15 cellular contexts compared by ENCODE assay signal in genomic region chr15:63186065-63186464, GRCh38. TPM values are rescaled to one million over a fixed set of nuclear protein-coding genes. Genes with fewer than 3 reads are reported as not detected.
DNase-seq lines count a peak whose midpoint lies in the region; ATAC-seq and TF ChIP-seq lines count a peak whose summit lies in the region.
"Had no signal": no experiment of that assay in that cellular context is flagged by ENCODE, and none has a peak within 500 bp of the region (broad histone marks: within the 10 kb centered on the region; RNA-seq: fewer than 3 reads in every experiment).

No MANE protein-coding gene starts in this region.

- no peak overlapping the region for H3K27ac Mint-ChIP-seq in activated naive CD4-positive, alpha-beta T cell treated with anti-CD3 and anti-CD28 coated beads, Interleukin-2, amount 50 U/mL, for 72 hours
- H3K27ac Mint-ChIP-seq: activated naive CD4-positive, alpha-beta T cell treated with anti-CD3 and anti-CD28 coated beads for 36 hours; immature natural killer cell had no signal

- H4K20me1 ChIP-seq in PC-9 (ENCODE audit: insufficient read depth), result no peaks in the 10 kb centered on the region

- H3K4me2 ChIP-seq in PC-9 (peak overlapping the region; percentile 42), neuronal stem cell (ENCODE audit: insufficient read depth, low read length, poor library complexity, severe bottlenecking) (no peak overlapping the region)

- H4K8ac ChIP-seq in neuronal stem cell (ENCODE audit: low read depth, low read length), result no peak overlapping the region

- H3K79me1 ChIP-seq in neuronal stem cell (ENCODE audit: low read depth, low read length), result no peaks in the 10 kb centered on the region

- peaks cover 8% of the 10 kb centered on the region; the same call in 1 of the 2 replicates for H3F3A ChIP-seq in PC-9 (ENCODE audit: insufficient read depth, low read depth)

- H3K27ac ChIP-seq in PC-9 (peak overlapping the region; percentile 43), neuronal stem cell (replicated peaks; ENCODE audit: low read length) (no peak overlapping the region)
- H3K27ac ChIP-seq: SK-N-MC had no signal

- TF ChIP-seq CTCF in PC-9 (conservative IDR thresholded peaks at IDR 0.05) (no peak), epithelial cell of esophagus (IDR thresholded peaks at IDR 0.05; ENCODE audit: insufficient read depth, low read depth, low read length, missing control alignments) (no peak)

- no peak overlapping the region for H3K4ac ChIP-seq in neuronal stem cell (ENCODE audit: low read length)

- POLR2A ChIA-PET in PC-9 (lab: Charles Lee; ENCODE audit: unreplicated experiment), result interaction anchor here (0.5 kb wide), 1 partner anchor 122 kb away, joined by 14 read pairs; no protein-coding TSS in a partner anchor

- ATAC-seq in HG03108 (IDR thresholded peaks at IDR 0.05; ENCODE audit: unreplicated experiment), result no peak
- no peak for ATAC-seq in activated naive CD4-positive, alpha-beta T cell treated with anti-CD3 and anti-CD28 coated beads, Interleukin-2, amount 50 U/mL, for 72 hours

- CTCF ChIA-PET in PC-9 (lab: Charles Lee), result no interaction called here

- H3K9me3 ChIP-seq in PC-9 (ENCODE audit: insufficient read depth, low read depth) (no peaks in the 10 kb centered on the region), neuronal stem cell (replicated peaks in 1 of 2; ENCODE audit: control insufficient read depth in 2 of 2, insufficient read depth in 1 of 2, low read depth in 1 of 2, low read length in 2 of 2) (no peaks in the 10 kb centered on the region)

- H4K91ac ChIP-seq in neuronal stem cell (ENCODE audit: low read depth, low read length, poor library complexity), result no peak overlapping the region

- H2AK5ac ChIP-seq in neuronal stem cell (ENCODE audit: low read depth, low read length), result no peak overlapping the region

- H2BK15ac ChIP-seq in neuronal stem cell (ENCODE audit: low read length), result no peak overlapping the region

- no peaks in the 10 kb centered on the region for H3K27me3 ChIP-seq in PC-9 (ENCODE audit: insufficient read depth, low read depth)
- H3K27me3 ChIP-seq in neuronal stem cell (ENCODE audit: control insufficient read depth in 3 of 3, insufficient read depth in 3 of 3, low read depth in 1 of 3, low read length in 3 of 3), result no peaks in the 10 kb centered on the region

- no peak overlapping the region for H2BK12ac ChIP-seq in neuronal stem cell (ENCODE audit: low read length)

- DNase-seq in Daoy (ENCODE audit: low read depth) (peak; percentile 54), PC-9 (peak; percentile 12 to 86), epithelial cell of esophagus (ENCODE audit: low read depth) (peak; percentile 96), neuronal stem cell (ENCODE audit: low spot score) (no peak), posterior cingulate gyrus (no peak), inferior parietal cortex (ENCODE audit: extremely low spot score) (no peak)
- no peak for DNase-seq in activated naive CD4-positive, alpha-beta T cell treated with anti-CD3 and anti-CD28 coated beads, Interleukin-2, amount 50 U/mL, for 72 hours (ENCODE audit: low spot score in 2 of 2)
- DNase-seq: activated naive CD4-positive, alpha-beta T cell treated with anti-CD3 and anti-CD28 coated beads for 36 hours; cerebellar nuclear complex; erythroblast; immature natural killer cell; NCI-H1436 treated with DMSO at 0.1 percent for 48 hours; NCI-H748 treated with DMSO at 0.1 percent for 48 hours had no signal

- peaks cover 11% of the 10 kb centered on the region for H3K79me2 ChIP-seq in PC-9 (ENCODE audit: low read depth)

- H3K36me3 ChIP-seq in PC-9 (ENCODE audit: low read depth) (no peaks in the 10 kb centered on the region), neuronal stem cell (replicated peaks in 1 of 2; ENCODE audit: control insufficient read depth in 2 of 2, insufficient read depth in 2 of 2, low read length in 2 of 2) (no peaks in the 10 kb centered on the region)

- no peak overlapping the region for H3K14ac ChIP-seq in neuronal stem cell (ENCODE audit: low read length)

- H3K36me3 Mint-ChIP-seq in activated naive CD4-positive, alpha-beta T cell treated with anti-CD3 and anti-CD28 coated beads, Interleukin-2, amount 50 U/mL, for 72 hours, result peaks cover 8 to 12% of the 10 kb centered on the region in 2 donors
- H3K36me3 Mint-ChIP-seq: immature natural killer cell had no signal

- H3K23ac ChIP-seq in neuronal stem cell (ENCODE audit: low read depth, low read length, poor library complexity), result no peak overlapping the region

- no peak overlapping the region for H2BK5ac ChIP-seq in neuronal stem cell (ENCODE audit: low read length)

- no peak overlapping the region for H2BK120ac ChIP-seq in neuronal stem cell (ENCODE audit: low read depth, low read length)

- no peaks in the 10 kb centered on the region for H3K9me3 Mint-ChIP-seq in activated naive CD4-positive, alpha-beta T cell treated with anti-CD3 and anti-CD28 coated beads, Interleukin-2, amount 50 U/mL, for 72 hours
- H3K9me3 Mint-ChIP-seq: activated naive CD4-positive, alpha-beta T cell treated with anti-CD3 and anti-CD28 coated beads for 36 hours had no signal

- no TSS peak for BruUV-seq in PC-9 (replicated peaks; lab: Mats Ljungman, UMichigan)

- H3K4me1 ChIP-seq in PC-9 (replicated peaks; ENCODE audit: insufficient read depth), result peaks cover 27% of the 10 kb centered on the region
- peaks cover 3 to 16% of the 10 kb centered on the region in 2 donors for H3K4me1 ChIP-seq in neuronal stem cell (ENCODE audit: control insufficient read depth in 2 of 2, insufficient read depth in 1 of 2, low read depth in 1 of 2, low read length in 2 of 2)

- no peaks in the 10 kb centered on the region for H3K9me2 ChIP-seq in PC-9 (ENCODE audit: insufficient read depth)

- WGBS in neuronal stem cell (ENCODE audit: extremely low coverage in 2 of 2, insufficient read length in 2 of 2, insufficient replicate concordance in 1 of 2), 2 donors, result no CpG with 5 or more reads among the region's 2 CpGs

- no peak overlapping the region for H3K9ac ChIP-seq in neuronal stem cell (ENCODE audit: low read depth, low read length, poor library complexity)

- intact Hi-C loops in PC-9 (cut with micrococcal nuclease; ENCODE audit: unreplicated experiment) (no loop called here), posterior cingulate gyrus (cut with DNase I) (no loop called here)

- H3K18ac ChIP-seq in neuronal stem cell (ENCODE audit: low read length), result no peak overlapping the region

- H3K4me3 ChIP-seq in PC-9, result no peak overlapping the region
- H3K4me3 ChIP-seq in epithelial cell of esophagus (ENCODE audit: low read length), result no peak overlapping the region
- H3K4me3 ChIP-seq in neuronal stem cell (ENCODE audit: low read length in 2 of 2), result no peak overlapping the region
- H3K4me3 ChIP-seq: SK-N-MC had no signal

- H2AFZ ChIP-seq in PC-9 (0 out of 2 replicates have a peak overlapping the region, but pooled peaks have one; percentile 23), neuronal stem cell (ENCODE audit: low read length) (peak overlapping the region; percentile 19)

RNA-seq across cellular contexts. Expression of gene RAB8B, which starts 3.3 kb away (rescaled TPM):
- total RNA-seq in Daoy (2014; rRNA removed; shearing (Covaris generic)), result 28.5 and 29.4 TPM in 2 replicates
- total RNA-seq in PC-9 (2021), result 19.3 and 20.9 TPM in 2 replicates
- 94.7 TPM for polyA plus RNA-seq in neuronal stem cell (2013, experiment 1 of 2)
- 90.1 TPM for polyA plus RNA-seq in neuronal stem cell (2013, experiment 2 of 2)
- total RNA-seq in activated naive CD4-positive, alpha-beta T cell treated with anti-CD3 and anti-CD28 coated beads, Interleukin-2, amount 50 U/mL, for 72 hours, result 100 to 1,000 TPM; 106 to 157 TPM

RNA-seq across cellular contexts. Expression of gene RPS27L, which starts 28.8 kb away (rescaled TPM):
- 49.6 and 59.0 TPM in 2 replicates for total RNA-seq in Daoy (2014; rRNA removed; shearing (Covaris generic))
- 59.7 and 77.0 TPM in 2 replicates for total RNA-seq in PC-9 (2021)
- polyA plus RNA-seq in neuronal stem cell (2013, experiment 1 of 2), result 199 TPM
- 200 TPM for polyA plus RNA-seq in neuronal stem cell (2013, experiment 2 of 2)
- total RNA-seq in activated naive CD4-positive, alpha-beta T cell treated with anti-CD3 and anti-CD28 coated beads, Interleukin-2, amount 50 U/mL, for 72 hours, result 100 to 1,000 TPM; 155 to 223 TPM

Comparison
In these comparisons a context has a peak if more than half of its experiments do, and no peak if none do; other contexts are left out.
1. DNase-seq: peak in Daoy (single experiment), PC-9 (2 of 2) and epithelial cell of esophagus (single experiment); none in neuronal stem cell (single experiment), posterior cingulate gyrus (0 of 10), inferior parietal cortex (single experiment) and activated naive CD4-positive, alpha-beta T cell treated with anti-CD3 and anti-CD28 coated beads, Interleukin-2, amount 50 U/mL, for 72 hours (0 of 2).